Comparison of ENCODE assay signal across 12 cellular contexts in genomic region chr3:160697628-160698382, GRCh38. TPM values are rescaled to one million over a fixed set of nuclear protein-coding genes. Genes with fewer than 3 reads are reported as not detected.
DNase-seq lines count a peak whose midpoint lies in the region; ATAC-seq and TF ChIP-seq lines count a peak whose summit lies in the region.
"Had no signal": no experiment of that assay in that cellular context is flagged by ENCODE, and none has a peak within 500 bp of the region (broad histone marks: within the 10 kb centered on the region; RNA-seq: fewer than 3 reads in every experiment).

No MANE protein-coding gene starts in this region.

- H3K9me2 ChIP-seq in hepatocyte (replicated peaks; ENCODE audit: insufficient read depth), result no peaks in the 10 kb centered on the region

- no peak overlapping the region for H3K27ac Mint-ChIP-seq in type B pancreatic cell
- H3K27ac Mint-ChIP-seq: naive B cell had no signal

- H3K4me1 Mint-ChIP-seq in type B pancreatic cell (ENCODE audit: unreplicated experiment), result peaks cover 19% of the 10 kb centered on the region
- H3K4me1 Mint-ChIP-seq: naive B cell had no signal

- no peak overlapping the region for H3K27ac ChIP-seq in hepatocyte

- ATAC-seq in GM21360 (IDR thresholded peaks at IDR 0.05; ENCODE audit: unreplicated experiment), result peak; percentile 80

- no peaks in the 10 kb centered on the region for H3K9me3 ChIP-seq in hepatocyte (ENCODE audit: low read depth)

- H3K4me3 ChIP-seq in hepatocyte, result no peak overlapping the region

- H3K36me3 Mint-ChIP-seq in type B pancreatic cell, result no peaks in the 10 kb centered on the region
- H3K36me3 Mint-ChIP-seq: naive B cell had no signal

- H3K36me3 ChIP-seq in hepatocyte (replicated peaks; ENCODE audit: insufficient read depth, low read depth), result no peaks in the 10 kb centered on the region

- H3K27me3 ChIP-seq in hepatocyte, result no peaks in the 10 kb centered on the region

- H3K4me2 ChIP-seq in hepatocyte, result no peak overlapping the region

- 96% methylated on average over 1 of the region's 1 CpG for WGBS in hepatocyte (ENCODE audit: low lambda C conversion rate, missing lambda C conversion rate)

- no peak for TF ChIP-seq CTCF in hepatocyte (IDR thresholded peaks at IDR 0.05; ENCODE audit: poor library complexity)
- TF ChIP-seq CTCF in type B pancreatic cell (conservative IDR thresholded peaks at IDR 0.05), result no peak

- no peak overlapping the region for H2AFZ ChIP-seq in hepatocyte

- no peaks in the 10 kb centered on the region for H4K20me1 ChIP-seq in hepatocyte (ENCODE audit: insufficient read depth, poor library complexity, severe bottlenecking)

- H3K79me2 ChIP-seq in hepatocyte, result no peaks in the 10 kb centered on the region

- no peaks in the 10 kb centered on the region for H3K9me3 Mint-ChIP-seq in type B pancreatic cell
- H3K9me3 Mint-ChIP-seq: naive B cell had no signal

- H3K4me1 ChIP-seq in hepatocyte (ENCODE audit: insufficient read depth), result peaks cover 14% of the 10 kb centered on the region

- H3K4me3 Mint-ChIP-seq in type B pancreatic cell, result no peak overlapping the region
- H3K4me3 Mint-ChIP-seq: naive B cell had no signal

- H3K27me3 Mint-ChIP-seq in type B pancreatic cell, result no peaks in the 10 kb centered on the region

- DNase-seq in COLO829 (ENCODE audit: low spot score) (peak; percentile 38), M059J (ENCODE audit: low read depth) (peak; percentile 96), fibroblast of gingiva (ENCODE audit: low read depth) (peak; percentile 55), amygdala (lab: John Stamatoyannopoulos, UW) (no peak), hepatocyte (ENCODE audit: low spot score) (no peak), type B pancreatic cell (ENCODE audit: extremely low spot score, unreplicated experiment) (no peak), NCI-H446 (lab: John Stamatoyannopoulos, UW) (no peak)
- DNase-seq: erythroblast, naive B cell, OCI-M1 had no signal

RNA-seq across cellular contexts. Expression of gene ARL14, which starts 20.8 kb away (rescaled TPM):
- 0.44 and 3.0 TPM in 2 replicates for total RNA-seq in M059J (2014; rRNA removed; shearing (Covaris generic))
- 6.4 and 13.2 TPM in 2 replicates for total RNA-seq in hepatocyte
- 9.2 and 11.5 TPM in 2 replicates for polyA plus RNA-seq in hepatocyte
- total RNA-seq in type B pancreatic cell (ENCODE audit: low replicate concordance), result 0.53 and 1.9 TPM in 2 replicates
- total RNA-seq: G401 had no signal

RNA-seq across cellular contexts. Expression of gene PPM1L, which starts 58.2 kb away (rescaled TPM):
- 0.84 and 3.7 TPM in 2 replicates for total RNA-seq in M059J (2014; rRNA removed; shearing (Covaris generic))
- total RNA-seq in hepatocyte (13.1 and 13.6 TPM in 2 replicates), type B pancreatic cell (ENCODE audit: low replicate concordance) (28.7 and 29.4 TPM in 2 replicates)
- 4.0 and 5.1 TPM in 2 replicates for polyA plus RNA-seq in hepatocyte

Comparison
In these comparisons a context has a peak if more than half of its experiments do, and no peak if none do; other contexts are left out.
1. DNase-seq: peak in COLO829 (single experiment), M059J (single experiment) and fibroblast of gingiva (single experiment); none in amygdala (0 of 56), hepatocyte (single experiment), type B pancreatic cell (single experiment) and NCI-H446 (0 of 2).